ENCODE assay signal across 16 cellular contexts in genomic region chr3:115958531-115958930, GRCh38.
"Had no signal": no experiment of that assay in that cellular context is flagged by ENCODE, and none has a peak within 500 bp of the region (broad histone marks: within the 10 kb centered on the region; RNA-seq: fewer than 3 reads in every experiment).

No MANE protein-coding gene starts in this region.

- DNase-seq: activated CD4-positive, alpha-beta T cell treated with anti-CD3 and anti-CD28 coated beads for 1 hour; activated CD4-positive, alpha-beta T cell treated with anti-CD3 and anti-CD28 coated beads, Interleukin-2, amount 10 ng/mL, durations not matched to agents 24 days and 14 days; activated CD4-positive, alpha-beta T cell treated with anti-CD3 and anti-CD28 coated beads, Interleukin-2, amount 50 U/mL, for 48 hours; activated CD8-positive, alpha-beta memory T cell treated with anti-CD3 and anti-CD28 coated beads, Interleukin-2, amount 10 ng/mL, durations not matched to agents 7 days and 5 days; activated effector memory CD4-positive, alpha-beta T cell treated with Interleukin-2 at 50 U/mL for 16 hours; activated naive CD4-positive, alpha-beta T cell; activated T-cell treated with anti-CD3 and anti-CD28 coated beads, Interleukin-2, amount 50 U/mL, for 24 hours; aorta; KG1; NCI-H1048; NCI-H146; NCI-H2029; NCI-H2107; NCI-H526; Peyer's patch; Right ventricle myocardium superior had no signal

- ATAC-seq: activated CD8-positive, alpha-beta memory T cell treated with anti-CD3 and anti-CD28 coated beads, Interleukin-2, amount 10 ng/mL, durations not matched to agents 7 days and 5 days had no signal
